ENCODE assay signal across 13 cellular contexts in the genomic region with DNA sequence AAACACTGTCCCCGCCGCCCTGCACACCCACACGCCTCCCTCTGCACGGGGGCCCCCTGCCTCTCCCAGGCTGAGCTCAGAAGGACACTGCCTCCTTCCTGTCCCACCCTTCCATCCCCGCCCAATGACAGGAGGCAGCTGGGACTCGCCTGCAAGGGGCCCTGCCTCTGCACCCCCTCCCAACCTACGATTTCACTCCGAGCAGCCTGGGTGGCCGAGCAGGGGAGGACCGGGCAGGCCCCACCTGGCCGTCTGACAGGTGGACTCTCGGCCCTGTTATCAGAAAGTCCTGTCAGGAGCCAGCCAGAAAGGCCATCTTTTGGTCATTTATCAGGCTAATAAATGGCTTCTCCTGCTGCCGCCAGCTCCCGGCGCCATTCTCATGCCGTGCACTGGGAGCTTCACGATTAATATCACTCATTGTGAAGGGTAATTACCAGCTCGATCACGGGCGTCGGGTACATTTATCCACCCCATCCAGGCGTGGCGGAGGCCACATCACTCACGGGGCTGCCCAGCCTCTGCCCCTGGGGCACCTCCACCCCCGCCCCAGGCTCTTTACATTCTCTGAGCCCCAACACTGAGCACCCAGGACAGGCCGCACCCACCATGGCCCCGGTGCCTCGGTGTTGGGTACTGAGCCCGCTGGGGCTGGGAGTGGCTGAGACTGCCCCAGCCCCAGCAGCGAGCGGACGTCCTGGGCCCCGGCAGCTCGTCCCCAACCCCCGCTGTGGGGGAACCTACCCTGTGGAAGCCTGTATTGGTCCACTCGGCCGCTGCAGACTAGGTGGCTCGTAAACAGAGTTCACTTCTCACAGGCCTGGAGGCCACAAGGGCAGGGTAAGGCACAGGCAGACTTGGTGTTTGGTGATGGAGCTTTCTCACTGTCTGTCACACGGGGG.
A peak's percentile ranks its signal among the peaks of the same experiment; 100 is the strongest.
DNase-seq lines count a peak whose midpoint lies in the region; ATAC-seq and TF ChIP-seq lines count a peak whose summit lies in the region.
"Had no signal": no experiment of that assay in that cellular context is flagged by ENCODE, and none has a peak within 500 bp of the region (broad histone marks: within the 10 kb centered on the region; RNA-seq: fewer than 3 reads in every experiment).

No MANE protein-coding gene starts in this region.

- no peaks in the 10 kb centered on the region for H3K9me3 Mint-ChIP-seq in central memory CD8-positive, alpha-beta T cell
- no peaks in the 10 kb centered on the region for H3K9me3 Mint-ChIP-seq in naive thymus-derived CD4-positive, alpha-beta T cell
- H3K9me3 Mint-ChIP-seq in type B pancreatic cell = no peaks in the 10 kb centered on the region
- H3K9me3 Mint-ChIP-seq: activated CD4-positive, alpha-beta T cell treated with anti-CD3 and anti-CD28 coated beads, Interleukin-2, amount 10 ng/mL, durations not matched to agents 7 days and 5 days; memory B cell had no signal

- intact Hi-C loops in naive thymus-derived CD4-positive, alpha-beta T cell (cut with micrococcal nuclease) = no loop called here

- H3K4me3 ChIP-seq in naive thymus-derived CD4-positive, alpha-beta T cell (ENCODE audit: low read length) = no peak overlapping the region
- H3K4me3 ChIP-seq: tibial nerve had no signal

- peak overlapping the region; percentile 14 for H3K4me3 Mint-ChIP-seq in central memory CD8-positive, alpha-beta T cell
- peak overlapping the region in 1 of 10 donors; percentile 58 for H3K4me3 Mint-ChIP-seq in naive thymus-derived CD4-positive, alpha-beta T cell
- peak overlapping the region; percentile 71 for H3K4me3 Mint-ChIP-seq in type B pancreatic cell
- H3K4me3 Mint-ChIP-seq: activated CD4-positive, alpha-beta T cell treated with anti-CD3 and anti-CD28 coated beads, Interleukin-2, amount 10 ng/mL, durations not matched to agents 7 days and 5 days; memory B cell had no signal

- CTCF ChIA-PET in naive thymus-derived CD4-positive, alpha-beta T cell (lab: Charles Lee) = no interaction called here

- no peak for TF ChIP-seq CTCF in type B pancreatic cell (conservative IDR thresholded peaks at IDR 0.05)

- H3K27ac ChIP-seq in naive thymus-derived CD4-positive, alpha-beta T cell (ENCODE audit: low read depth, low read length) = no peak overlapping the region
- H3K27ac ChIP-seq: tibial nerve had no signal

- POLR2A ChIA-PET in naive thymus-derived CD4-positive, alpha-beta T cell (lab: Charles Lee) = no interaction called here

- ATAC-seq in central memory CD8-positive, alpha-beta T cell (replicated peaks; ENCODE audit: extremely low read depth, poor library complexity, severe bottlenecking) = no peak
- no peak for ATAC-seq in naive thymus-derived CD4-positive, alpha-beta T cell
- no peak for ATAC-seq in HG02852 (IDR thresholded peaks at IDR 0.05; ENCODE audit: unreplicated experiment)
- ATAC-seq in GM21381 (IDR thresholded peaks at IDR 0.05; ENCODE audit: unreplicated experiment) = no peak
- ATAC-seq: SK-N-SH treated with all-trans-retinoic acid at 6 μM for 48 hours had no signal

- H3K9me3 ChIP-seq in naive thymus-derived CD4-positive, alpha-beta T cell (ENCODE audit: control insufficient read depth in 2 of 3, low read length in 3 of 3) = no peaks in the 10 kb centered on the region
- H3K9me3 ChIP-seq: tibial nerve had no signal

- peak; percentile 9 for DNase-seq in activated naive CD4-positive, alpha-beta T cell treated with anti-CD3 and anti-CD28 coated beads, Interleukin-2, amount 50 U/mL, for 16 hours
- no peak for DNase-seq in activated naive CD4-positive, alpha-beta T cell (lab: John Stamatoyannopoulos, UW)
- no peak for DNase-seq in central memory CD8-positive, alpha-beta T cell (ENCODE audit: low spot score in 2 of 2)
- DNase-seq in naive thymus-derived CD4-positive, alpha-beta T cell = peak in 1 of 9 donors; percentile 6
- DNase-seq in type B pancreatic cell (ENCODE audit: extremely low spot score, unreplicated experiment) (peak; percentile 68), HCEC 1CT (no peak)
- DNase-seq: effector memory CD4-positive, alpha-beta T cell had no signal

- peaks cover 3% of the 10 kb centered on the region for H3K36me3 Mint-ChIP-seq in central memory CD8-positive, alpha-beta T cell (ENCODE audit: insufficient read depth)
- H3K36me3 Mint-ChIP-seq in naive thymus-derived CD4-positive, alpha-beta T cell = peaks cover 0 to 10% (median 1%) of the 10 kb centered on the region in 5 donors
- H3K36me3 Mint-ChIP-seq in type B pancreatic cell = no peaks in the 10 kb centered on the region
- H3K36me3 Mint-ChIP-seq: memory B cell had no signal

- H3K36me3 ChIP-seq in naive thymus-derived CD4-positive, alpha-beta T cell (ENCODE audit: control insufficient read depth in 2 of 3, insufficient read depth in 3 of 3, low read length in 3 of 3) = peaks cover 0 to 58% (median 7%) of the 10 kb centered on the region in 3 experiments

- H3K4me1 ChIP-seq in naive thymus-derived CD4-positive, alpha-beta T cell (ENCODE audit: control insufficient read depth in 2 of 2, insufficient read depth in 2 of 2, low read length in 2 of 2) = peaks cover 0 to 6% of the 10 kb centered on the region in 2 donors
- H3K4me1 ChIP-seq: tibial nerve had no signal

- H3K27me3 ChIP-seq in naive thymus-derived CD4-positive, alpha-beta T cell (ENCODE audit: control insufficient read depth in 2 of 2, insufficient read depth in 2 of 2, low read length in 2 of 2) = no peaks in the 10 kb centered on the region
- H3K27me3 ChIP-seq: tibial nerve had no signal

- peak overlapping the region; percentile 45 for H3K27ac Mint-ChIP-seq in central memory CD8-positive, alpha-beta T cell (ENCODE audit: low read depth)
- H3K27ac Mint-ChIP-seq in naive thymus-derived CD4-positive, alpha-beta T cell = peak overlapping the region in 6 of 9 donors; percentile 9 to 84 (median 64)
- H3K27ac Mint-ChIP-seq in type B pancreatic cell = peak overlapping the region; percentile 36
- H3K27ac Mint-ChIP-seq: memory B cell had no signal

- no peaks in the 10 kb centered on the region for H3K27me3 Mint-ChIP-seq in central memory CD8-positive, alpha-beta T cell
- H3K27me3 Mint-ChIP-seq in naive thymus-derived CD4-positive, alpha-beta T cell = no peaks in the 10 kb centered on the region
- peaks cover 3% of the 10 kb centered on the region for H3K27me3 Mint-ChIP-seq in type B pancreatic cell
- H3K27me3 Mint-ChIP-seq: activated CD4-positive, alpha-beta T cell treated with anti-CD3 and anti-CD28 coated beads, Interleukin-2, amount 10 ng/mL, durations not matched to agents 7 days and 5 days; memory B cell had no signal

- peaks cover 35% of the 10 kb centered on the region for H3K4me1 Mint-ChIP-seq in central memory CD8-positive, alpha-beta T cell
- peaks cover 0 to 22% (median 18%) of the 10 kb centered on the region in 7 donors for H3K4me1 Mint-ChIP-seq in naive thymus-derived CD4-positive, alpha-beta T cell
- H3K4me1 Mint-ChIP-seq in type B pancreatic cell (ENCODE audit: unreplicated experiment) = peaks cover 18% of the 10 kb centered on the region
- H3K4me1 Mint-ChIP-seq: memory B cell had no signal

Comparison
In these comparisons a context has a peak if more than half of its experiments do, and no peak if none do; other contexts are left out.
1. DNase-seq: peak in activated naive CD4-positive, alpha-beta T cell treated with anti-CD3 and anti-CD28 coated beads, Interleukin-2, amount 50 U/mL, for 16 hours (single experiment) and type B pancreatic cell (single experiment); none in activated naive CD4-positive, alpha-beta T cell (0 of 4), central memory CD8-positive, alpha-beta T cell (0 of 2) and HCEC 1CT (single experiment).
2. Peak in every context shown above with its lines, with median percentiles within 50 percentile points of each other: H3K27ac Mint-ChIP-seq.